ENCODE assay signal across 8 cellular contexts in genomic region chr16:24014955-24015354, GRCh38.
DNase-seq lines count a peak whose midpoint lies in the region; ATAC-seq, FAIRE-seq and TF ChIP-seq lines count a peak whose summit lies in the region.
"Not testable (repeated sequence)": the region's sequence is repeated elsewhere in the genome, so short reads cannot be mapped to it uniquely, and the experiment has no call there.

No MANE protein-coding gene starts in this region.

- H3K27ac ChIP-seq in OCI-LY7 (ENCODE audit: low read depth, low read length, poor library complexity, severe bottlenecking) (peak overlapping the region; percentile 84), GM12878 (ENCODE audit: control insufficient read depth, insufficient read depth) (peak overlapping the region; percentile 60)

- WGBS in GM12878 (ENCODE audit: insufficient coverage, insufficient replicate concordance, low lambda C conversion rate, missing lambda C conversion rate): 68% methylated on average over 7 of the region's 7 CpGs

- TF ChIP-seq CTCF in CD14-positive monocyte (IDR thresholded peaks at IDR 0.05); OCI-LY7 (conservative IDR thresholded peaks at IDR 0.05; ENCODE audit: low read length); GM12878 (IDR thresholded peaks at IDR 0.05 in 2 of 3, conservative IDR thresholded peaks at IDR 0.05 in 1 of 3; ENCODE audit: control insufficient read depth in 2 of 3, extremely low read depth in 1 of 3, insufficient read depth in 1 of 3, low read depth in 3 of 3, low read length in 3 of 3): not testable (repeated sequence)

- POLR2A ChIA-PET in OCI-LY7 (lab: Charles Lee): interaction anchor here (0.5 to 2.8 kb wide), 10 partner anchors 13 to 218 kb away, joined by 3 to 12 read pairs (median 4); no protein-coding TSS in a partner anchor
- POLR2A ChIA-PET in GM12878 (lab: Charles Lee): interaction anchor here (0.6 to 3.4 kb wide), 10 partner anchors 13 to 211 kb away, joined by 3 to 10 read pairs (median 4); no protein-coding TSS in a partner anchor

- in situ Hi-C loops in GM12878 (cut with MboI): loop anchor here (5.0 kb wide), 1 partner anchor 213 kb away; no protein-coding TSS in a partner anchor

- intact Hi-C loops in CD14-positive monocyte (cut with micrococcal nuclease) (loop anchor here (5.0 kb wide), 3 partner anchors 48 to 213 kb away; no protein-coding TSS in a partner anchor), OCI-LY7 (cut with micrococcal nuclease; ENCODE audit: unreplicated experiment) (loop anchor here (1.0 to 5.0 kb wide), 3 partner anchors 22 to 178 kb away; no protein-coding TSS in a partner anchor), GM12878 (cut with micrococcal nuclease; ENCODE audit: unreplicated experiment) (loop anchor here (1.0 to 5.0 kb wide), 5 partner anchors 98 to 212 kb away; no protein-coding TSS in a partner anchor)
- intact Hi-C loops in activated CD4-positive, alpha-beta T cell treated with anti-CD3 and anti-CD28 coated beads, Interleukin-2, amount 10 ng/mL, durations not matched to agents 24 days and 14 days (cut with micrococcal nuclease): loop anchor here (5.0 kb wide), 1 partner anchor 148 kb away; no protein-coding TSS in a partner anchor

- not testable (repeated sequence) for H3K4me3 ChIP-seq in OCI-LY7 (ENCODE audit: low read depth, low read length, poor library complexity, severe bottlenecking); GM12878

- CTCF ChIA-PET in OCI-LY7 (lab: Charles Lee; ENCODE audit: unreplicated experiment) (interaction anchor here (1.0 to 2.1 kb wide), 4 partner anchors 10 to 212 kb away, joined by 3 to 9 read pairs (median 4); no protein-coding TSS in a partner anchor), GM12878 (lab: Yijun Ruan, JAX) (interaction anchor here (0.6 to 11.9 kb wide), 17 partner anchors 22 to 373 kb away, joined by 3 to 425 read pairs (median 4); no protein-coding TSS in a partner anchor)

- H3K27ac Mint-ChIP-seq in CD14-positive monocyte: peak overlapping the region; percentile 86 to 95 (median 92)
- H3K27ac Mint-ChIP-seq in IgD-negative memory B cell: peak overlapping the region; percentile 59 to 76 (median 69)
- peak overlapping the region; percentile 49 for H3K27ac Mint-ChIP-seq in activated CD4-positive, alpha-beta T cell treated with anti-CD3 and anti-CD28 coated beads, Interleukin-2, amount 10 ng/mL, durations not matched to agents 24 days and 14 days
- H3K27ac Mint-ChIP-seq in activated T-helper 17 cell treated with anti-CD3 and anti-CD28 coated beads, Interleukin-2, amount 50 U/mL, for 72 hours: peak overlapping the region; percentile 34
- H3K27ac Mint-ChIP-seq in memory B cell: peak overlapping the region; percentile 72
- peak overlapping the region; percentile 71 for H3K27ac Mint-ChIP-seq in stimulated activated memory B cell treated with anti-CD40 and anti-IgM and Interleukin-4, amounts not matched to agents 10 μg/mL and 1 μg/mL and 100 μg/mL, for 72 hours

- RAD21 ChIA-PET in GM12878 (lab: Charles Lee; ENCODE audit: unreplicated experiment): interaction anchor here (0.9 to 2.6 kb wide), 12 partner anchors 9 to 214 kb away, joined by 3 to 24 read pairs (median 6); no protein-coding TSS in a partner anchor

- SMC1A ChIA-PET in GM12878 (lab: Charles Lee; ENCODE audit: uncharacterized antibody, unreplicated experiment): interaction anchor here (0.9 to 16.5 kb wide), 23 partner anchors 9 to 238 kb away, joined by 3 to 237 read pairs (median 4); no protein-coding TSS in a partner anchor

- not testable (repeated sequence) for TF ChIP-seq EP300 in GM12878 (IDR thresholded peaks at IDR 0.05; ENCODE audit: borderline replicate concordance in 1 of 2, control insufficient read depth in 1 of 2, low read depth in 2 of 2, low read length in 2 of 2)

- H3K4me2 ChIP-seq in OCI-LY7 (ENCODE audit: low read length): peak overlapping the region; percentile 87
- not testable (repeated sequence) for H3K4me2 ChIP-seq in GM12878 (ENCODE audit: control insufficient read depth, insufficient read depth)

- H3K27me3 Mint-ChIP-seq in CD14-positive monocyte (ENCODE audit: low read depth in 3 of 3); IgD-negative memory B cell; activated CD4-positive, alpha-beta T cell treated with anti-CD3 and anti-CD28 coated beads, Interleukin-2, amount 10 ng/mL, durations not matched to agents 24 days and 14 days; activated T-helper 17 cell treated with anti-CD3 and anti-CD28 coated beads, Interleukin-2, amount 50 U/mL, for 72 hours; memory B cell; stimulated activated memory B cell treated with anti-CD40 and anti-IgM and Interleukin-4, amounts not matched to agents 10 μg/mL and 1 μg/mL and 100 μg/mL, for 72 hours: not testable (repeated sequence)

- not testable (repeated sequence) for H3K9me3 Mint-ChIP-seq in CD14-positive monocyte; IgD-negative memory B cell; activated CD4-positive, alpha-beta T cell treated with anti-CD3 and anti-CD28 coated beads, Interleukin-2, amount 10 ng/mL, durations not matched to agents 24 days and 14 days; activated T-helper 17 cell treated with anti-CD3 and anti-CD28 coated beads, Interleukin-2, amount 50 U/mL, for 72 hours; memory B cell; stimulated activated memory B cell treated with anti-CD40 and anti-IgM and Interleukin-4, amounts not matched to agents 10 μg/mL and 1 μg/mL and 100 μg/mL, for 72 hours

- not testable (repeated sequence) for H3K4me3 Mint-ChIP-seq in CD14-positive monocyte; activated CD4-positive, alpha-beta T cell treated with anti-CD3 and anti-CD28 coated beads, Interleukin-2, amount 10 ng/mL, durations not matched to agents 24 days and 14 days; activated T-helper 17 cell treated with anti-CD3 and anti-CD28 coated beads, Interleukin-2, amount 50 U/mL, for 72 hours; memory B cell; stimulated activated memory B cell treated with anti-CD40 and anti-IgM and Interleukin-4, amounts not matched to agents 10 μg/mL and 1 μg/mL and 100 μg/mL, for 72 hours
- H3K4me3 Mint-ChIP-seq in IgD-negative memory B cell: peak overlapping the region in 1 of 4 donors; percentile 61

- H3K36me3 Mint-ChIP-seq in CD14-positive monocyte (peaks cover 31 to 55% of the 10 kb centered on the region in 2 donors), IgD-negative memory B cell (peaks cover 10% of the 10 kb centered on the region), memory B cell (peaks cover 22% of the 10 kb centered on the region)
- H3K36me3 Mint-ChIP-seq in activated CD4-positive, alpha-beta T cell treated with anti-CD3 and anti-CD28 coated beads, Interleukin-2, amount 10 ng/mL, durations not matched to agents 24 days and 14 days (ENCODE audit: low read depth); activated T-helper 17 cell treated with anti-CD3 and anti-CD28 coated beads, Interleukin-2, amount 50 U/mL, for 72 hours (ENCODE audit: low read depth): not testable (repeated sequence)
- peaks cover 33% of the 10 kb centered on the region for H3K36me3 Mint-ChIP-seq in stimulated activated memory B cell treated with anti-CD40 and anti-IgM and Interleukin-4, amounts not matched to agents 10 μg/mL and 1 μg/mL and 100 μg/mL, for 72 hours

- not testable (repeated sequence) for BruUV-seq in OCI-LY7 (replicated peaks; lab: Mats Ljungman, UMichigan); GM12878 (replicated peaks; lab: Mats Ljungman, UMichigan)

- not testable (repeated sequence) for H3K9me2 ChIP-seq in OCI-LY7 (ENCODE audit: insufficient read depth, low read length)

- not testable (repeated sequence) for ATAC-seq in activated T-helper 17 cell treated with anti-CD3 and anti-CD28 coated beads, Interleukin-2, amount 50 U/mL, for 72 hours (replicated peaks); GM12878; memory B cell (ENCODE audit: low read depth); stimulated activated memory B cell treated with anti-CD40 and anti-IgM and Interleukin-4, amounts not matched to agents 10 μg/mL and 1 μg/mL and 100 μg/mL, for 72 hours

- not testable (repeated sequence) for TF ChIP-seq RAD21 in GM12878 (IDR thresholded peaks at IDR 0.05; ENCODE audit: insufficient read depth, low read depth, low read length)

- FAIRE-seq in GM12878 (lab: Jason Lieb, UNC): not testable (repeated sequence)

- not testable (repeated sequence) for H3K9ac ChIP-seq in GM12878 (ENCODE audit: control insufficient read depth, insufficient read depth, low read length)

- H3K4me1 ChIP-seq in OCI-LY7 (ENCODE audit: insufficient read depth, low read length, poor library complexity, severe bottlenecking): peaks cover 77% of the 10 kb centered on the region
- H3K4me1 ChIP-seq in GM12878 (ENCODE audit: control insufficient read depth, insufficient read depth, low read length): peaks cover 60% of the 10 kb centered on the region

- not testable (repeated sequence) for H4K20me1 ChIP-seq in OCI-LY7 (ENCODE audit: insufficient read depth, low read length); GM12878 (ENCODE audit: control insufficient read depth, insufficient read depth)

- not testable (repeated sequence) for H3K36me3 ChIP-seq in OCI-LY7 (ENCODE audit: insufficient read depth, low read length)
- peaks cover 3 to 14% of the 10 kb centered on the region in 2 experiments; a peak in 3 of 4 replicates for H3K36me3 ChIP-seq in GM12878 (ENCODE audit: control insufficient read depth in 2 of 2, insufficient read depth in 2 of 2, low read length in 1 of 2)

- H3K4me1 Mint-ChIP-seq in CD14-positive monocyte (peaks cover 44% of the 10 kb centered on the region), IgD-negative memory B cell (peaks cover 66 to 81% (median 76%) of the 10 kb centered on the region in 3 donors), memory B cell (peaks cover 62% of the 10 kb centered on the region)
- peaks cover 47% of the 10 kb centered on the region for H3K4me1 Mint-ChIP-seq in activated CD4-positive, alpha-beta T cell treated with anti-CD3 and anti-CD28 coated beads, Interleukin-2, amount 10 ng/mL, durations not matched to agents 24 days and 14 days
- H3K4me1 Mint-ChIP-seq in activated T-helper 17 cell treated with anti-CD3 and anti-CD28 coated beads, Interleukin-2, amount 50 U/mL, for 72 hours: peaks cover 22% of the 10 kb centered on the region
- peaks cover 93% of the 10 kb centered on the region for H3K4me1 Mint-ChIP-seq in stimulated activated memory B cell treated with anti-CD40 and anti-IgM and Interleukin-4, amounts not matched to agents 10 μg/mL and 1 μg/mL and 100 μg/mL, for 72 hours

- not testable (repeated sequence) for TF ChIP-seq POLR2A in GM12878 (IDR thresholded peaks at IDR 0.05; ENCODE audit: low read depth, low read length)

- not testable (repeated sequence) for H2AFZ ChIP-seq in OCI-LY7 (ENCODE audit: low read length); GM12878 (ENCODE audit: control insufficient read depth, low read depth, low read length)

- H3K9me3 ChIP-seq in OCI-LY7 (ENCODE audit: low read length); GM12878 (replicated peaks; ENCODE audit: control insufficient read depth, insufficient read depth, low read length): not testable (repeated sequence)

- DNase-seq in CD14-positive monocyte (ENCODE audit: low spot score); OCI-LY7 (ENCODE audit: low spot score); activated CD4-positive, alpha-beta T cell treated with anti-CD3 and anti-CD28 coated beads, Interleukin-2, amount 10 ng/mL, durations not matched to agents 24 days and 14 days; GM12878 (ENCODE audit: low read depth, low spot score); memory B cell (ENCODE audit: low spot score in 2 of 2): not testable (repeated sequence)

- not testable (repeated sequence) for H3K79me2 ChIP-seq in OCI-LY7 (ENCODE audit: insufficient read depth, low read depth, low read length); GM12878 (ENCODE audit: control insufficient read depth, insufficient read depth, low read length)

- not testable (repeated sequence) for H3K27me3 ChIP-seq in GM12878 (replicated peaks in 1 of 2; ENCODE audit: control insufficient read depth in 2 of 2, insufficient read depth in 2 of 2, low read length in 1 of 2)

Comparison
In these comparisons a context has a peak if more than half of its experiments do, and no peak if none do; other contexts are left out.
1. H3K27ac Mint-ChIP-seq: peak in every context shown above with its lines; median percentile 92 in CD14-positive monocyte; 72 in memory B cell; 71 in stimulated activated memory B cell treated with anti-CD40 and anti-IgM and Interleukin-4, amounts not matched to agents 10 μg/mL and 1 μg/mL and 100 μg/mL, for 72 hours; 69 in IgD-negative memory B cell; 49 in activated CD4-positive, alpha-beta T cell treated with anti-CD3 and anti-CD28 coated beads, Interleukin-2, amount 10 ng/mL, durations not matched to agents 24 days and 14 days; 34 in activated T-helper 17 cell treated with anti-CD3 and anti-CD28 coated beads, Interleukin-2, amount 50 U/mL, for 72 hours.